Comparison of ENCODE assay signal across 6 cellular contexts in the genomic region with DNA sequence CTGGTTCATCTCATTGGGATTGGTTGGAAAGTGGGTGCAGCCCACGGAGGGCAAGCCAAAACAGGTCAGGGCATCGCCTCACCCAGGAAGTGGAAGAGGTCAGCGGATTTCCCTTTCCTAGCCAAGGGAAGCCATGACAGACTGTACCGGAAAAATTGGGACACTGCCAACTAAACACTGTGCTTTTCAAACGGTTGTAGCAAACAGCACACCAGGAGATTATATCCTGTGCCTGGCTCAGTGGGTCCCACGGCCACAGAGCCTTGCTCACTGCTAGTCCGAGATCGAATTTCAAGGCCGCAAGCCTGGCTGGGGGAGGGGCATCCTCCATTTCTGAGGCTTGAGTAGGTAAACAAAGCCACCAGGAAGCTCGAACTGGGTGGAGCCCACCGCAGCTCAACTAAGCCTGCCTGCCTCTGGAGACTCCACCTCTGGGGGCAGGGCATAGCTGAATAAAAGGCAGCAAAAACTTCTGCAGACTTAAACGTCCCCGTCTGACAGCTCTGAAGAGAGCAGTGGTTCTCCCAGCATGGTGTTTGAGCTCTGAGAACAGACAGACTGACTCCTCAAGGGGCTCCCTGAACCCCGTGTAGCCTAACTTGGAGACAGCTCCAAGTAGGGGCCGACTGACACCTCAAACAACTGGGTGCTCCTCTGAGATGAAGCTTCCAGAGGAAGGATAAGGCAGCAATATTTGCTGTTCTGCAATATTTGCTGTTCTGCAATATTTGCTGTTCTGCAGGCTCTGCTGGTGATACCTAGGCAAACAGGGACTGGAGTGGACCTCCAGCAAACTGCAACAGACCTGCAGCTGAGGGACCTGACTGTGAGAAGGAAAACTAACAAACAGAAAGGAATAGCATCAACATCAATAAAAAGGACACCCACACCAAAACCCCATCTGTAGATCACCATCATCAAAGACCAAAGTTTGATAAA.
DNase-seq lines count a peak whose midpoint lies in the region; ATAC-seq, FAIRE-seq and TF ChIP-seq lines count a peak whose summit lies in the region.
"Not testable (repeated sequence)": the region's sequence is repeated elsewhere in the genome, so short reads cannot be mapped to it uniquely, and the experiment has no call there.

No MANE protein-coding gene starts in this region.

- not testable (repeated sequence) for H3K27me3 ChIP-seq in right lobe of liver

- not testable (repeated sequence) for H3K4me3 ChIP-seq in kidney (ENCODE audit: low read length in 2 of 2)
- H3K4me3 ChIP-seq in right lobe of liver, result peak overlapping the region in 1 of 3 donors; percentile 11

- not testable (repeated sequence) for TF ChIP-seq POLR2A in right lobe of liver (IDR thresholded peaks at IDR 0.05)

- intact Hi-C loops in kidney (cut with DNase I); right lobe of liver (cut with DNase I): not testable (repeated sequence)

- 27% methylated on average over 8 of the region's 15 CpGs for WGBS in right lobe of liver (ENCODE audit: insufficient coverage, low coverage, low lambda C conversion rate, missing lambda C conversion rate)

- H3K9me3 ChIP-seq in kidney (ENCODE audit: control insufficient read depth in 1 of 2, low read length in 2 of 2); right lobe of liver: not testable (repeated sequence)

- not testable (repeated sequence) for H3K4me1 ChIP-seq in kidney (ENCODE audit: control insufficient read depth in 1 of 2, insufficient read depth in 1 of 2, low read depth in 1 of 2, low read length in 2 of 2); right lobe of liver

- H3K9ac ChIP-seq in kidney (ENCODE audit: low read length in 2 of 2), result not testable (repeated sequence)

- not testable (repeated sequence) for TF ChIP-seq CTCF in kidney (IDR thresholded peaks at IDR 0.05; ENCODE audit: borderline replicate concordance, extremely low read depth, insufficient read depth); right lobe of liver (IDR thresholded peaks at IDR 0.05)

- H3K27ac ChIP-seq in kidney (ENCODE audit: low read depth in 2 of 2, low read length in 2 of 2), result not testable (repeated sequence)
- peak overlapping the region in 1 of 3 donors; percentile 35 for H3K27ac ChIP-seq in right lobe of liver

- FAIRE-seq in kidney (lab: Jason Lieb, UNC), result not testable (repeated sequence)

- not testable (repeated sequence) for H3K36me3 ChIP-seq in kidney (ENCODE audit: control insufficient read depth in 1 of 2, insufficient read depth in 2 of 2, low read length in 2 of 2); right lobe of liver

- ATAC-seq in right lobe of liver, result peak; percentile 81 to 95 (median 88)

- DNase-seq in COR-L47 (lab: John Stamatoyannopoulos, UW), result peak; percentile 4
- peak; percentile 11 for DNase-seq in HT1080 (ENCODE audit: low read depth)
- peak; percentile 2 for DNase-seq in LoVo (ENCODE audit: low spot score)
- peak; percentile 20 to 32 for DNase-seq in SHP77 (lab: John Stamatoyannopoulos, UW)
- peak; percentile 43 for DNase-seq in kidney
- DNase-seq in right lobe of liver, result peak; percentile 24 to 64 (median 60)

Comparison
In these comparisons a context has a peak if more than half of its experiments do, and no peak if none do; other contexts are left out.
1. DNase-seq: peak in every context shown above with its lines; median percentile 60 in right lobe of liver; 43 in kidney; 26 in SHP77; 11 in HT1080; 4 in COR-L47; 2 in LoVo.